7 cellular contexts compared by ENCODE assay signal in the genomic region with DNA sequence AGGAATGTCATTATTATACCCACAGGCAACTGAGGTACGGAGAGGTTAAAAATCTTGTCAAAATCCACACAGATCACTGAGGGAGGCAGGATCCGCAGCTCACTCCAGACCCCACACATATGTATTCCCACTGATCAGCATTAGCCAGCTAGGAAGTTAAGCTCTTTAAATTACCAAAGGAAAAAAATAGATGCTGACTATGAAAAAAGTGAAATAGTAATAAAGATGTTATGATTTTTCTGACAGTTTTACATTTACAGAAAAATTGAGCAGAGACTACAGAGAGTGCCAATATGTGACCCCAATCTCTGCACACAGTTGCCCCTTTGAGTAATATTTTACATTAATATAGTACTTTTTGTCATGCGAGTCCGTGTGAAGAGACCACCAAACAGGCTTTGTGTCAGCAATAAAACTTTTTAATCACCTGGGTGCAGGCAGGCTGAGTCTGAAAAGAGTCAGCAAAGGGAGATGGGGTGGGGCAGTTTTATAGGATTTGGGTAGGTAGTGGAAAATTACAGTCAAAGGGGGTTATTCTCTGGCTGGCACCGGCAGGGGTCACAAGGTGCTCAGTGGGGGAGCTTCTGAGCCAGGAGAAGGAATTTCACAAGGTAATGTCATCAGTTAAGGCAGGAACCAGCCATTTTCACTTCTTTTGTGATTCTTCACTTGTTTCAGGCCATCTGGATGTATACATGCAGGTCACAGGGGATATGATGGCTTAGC.
DNase-seq lines count a peak whose midpoint lies in the region; ATAC-seq, FAIRE-seq and TF ChIP-seq lines count a peak whose summit lies in the region.
"Not testable (repeated sequence)": the region's sequence is repeated elsewhere in the genome, so short reads cannot be mapped to it uniquely, and the experiment has no call there.

No MANE protein-coding gene starts in this region.

- H3K79me2 ChIP-seq in H9 (ENCODE audit: insufficient read depth, low read length); astrocyte (ENCODE audit: insufficient read depth, low read length); mesendoderm (ENCODE audit: control insufficient read depth, insufficient read depth, low read length): not testable (repeated sequence)

- H3K27ac Mint-ChIP-seq in H9: peak overlapping the region; percentile 90 to 97 (median 92)
- H3K27ac Mint-ChIP-seq in astrocyte (ENCODE audit: unreplicated experiment): peak overlapping the region; percentile 34
- peak overlapping the region; percentile 94 for H3K27ac Mint-ChIP-seq in endodermal cell

- not testable (repeated sequence) for H4K91ac ChIP-seq in H9 (ENCODE audit: insufficient read length, low read depth, low read length)

- H3K4ac ChIP-seq in H9 (ENCODE audit: low read depth, low read length): not testable (repeated sequence)
- H3K4ac ChIP-seq in mesendoderm (ENCODE audit: low read depth, low read length): peak overlapping the region; percentile 94

- H2BK12ac ChIP-seq in H9 (ENCODE audit: insufficient read length, low read depth, low read length): not testable (repeated sequence)

- not testable (repeated sequence) for H3K4me2 ChIP-seq in A549; H9 (ENCODE audit: insufficient read depth, insufficient read length, low read length); astrocyte (ENCODE audit: low read length); mesendoderm (ENCODE audit: low read length)

- H3K14ac ChIP-seq in H9 (ENCODE audit: insufficient read depth, low read length): not testable (repeated sequence)

- H4K8ac ChIP-seq in H9 (replicated peaks; ENCODE audit: insufficient read length, low read depth, low read length): not testable (repeated sequence)
- peak overlapping the region; percentile 86 for H4K8ac ChIP-seq in mesendoderm (ENCODE audit: low read depth, low read length)

- not testable (repeated sequence) for H3K23ac ChIP-seq in H9 (ENCODE audit: insufficient read length, low read depth, low read length); mesendoderm (ENCODE audit: low read length)

- H3K4me3 ChIP-seq in A549; HUES48 (ENCODE audit: low read depth, low read length); astrocyte (ENCODE audit: insufficient read depth, low read depth, low read length); endodermal cell (ENCODE audit: low read length); mesendoderm (ENCODE audit: low read length): not testable (repeated sequence)

- not testable (repeated sequence) for H3K9ac ChIP-seq in H9 (ENCODE audit: extremely low read depth, insufficient read length, low read length); HUES48 (ENCODE audit: low read depth, low read length); astrocyte (ENCODE audit: low read length); endodermal cell (ENCODE audit: extremely low read depth, low read length, poor library complexity, severe bottlenecking)
- H3K9ac ChIP-seq in mesendoderm (ENCODE audit: low read length): peak overlapping the region; percentile 53

- not testable (repeated sequence) for H3K79me1 ChIP-seq in H9 (ENCODE audit: insufficient read depth, low read depth, low read length, poor library complexity, severe bottlenecking); mesendoderm (ENCODE audit: low read length)

- not testable (repeated sequence) for H2BK15ac ChIP-seq in H9 (ENCODE audit: low read depth, low read length)
- peak overlapping the region; percentile 99 for H2BK15ac ChIP-seq in mesendoderm (replicated peaks; ENCODE audit: low read depth)

- not testable (repeated sequence) for H2AFZ ChIP-seq in H9 (ENCODE audit: low read length); astrocyte (ENCODE audit: low read depth, low read length)

- H3K27ac ChIP-seq in A549; H9 (ENCODE audit: insufficient read length, low read depth, low read length); astrocyte (ENCODE audit: low read depth, low read length); endodermal cell (ENCODE audit: low read depth, low read length): not testable (repeated sequence)
- H3K27ac ChIP-seq in HUES48 (ENCODE audit: low read depth, low read length) (peak overlapping the region; percentile 78), mesendoderm (ENCODE audit: low read depth, low read length) (peak overlapping the region; percentile 68)

- H3K27me3 ChIP-seq in H9 (ENCODE audit: insufficient read depth, low read length); HUES48 (ENCODE audit: control insufficient read depth, insufficient read depth, low read length); astrocyte (ENCODE audit: insufficient read depth, low read length); endodermal cell (ENCODE audit: control insufficient read depth, insufficient read depth, low read length, poor library complexity, severe bottlenecking); mesendoderm (ENCODE audit: insufficient read depth, low read length, poor library complexity): not testable (repeated sequence)

- H3K56ac ChIP-seq in H9 (ENCODE audit: insufficient read length, low read depth, low read length): not testable (repeated sequence)
- H3K56ac ChIP-seq in mesendoderm (ENCODE audit: low read length): peak overlapping the region; percentile 77

- not testable (repeated sequence) for H2BK20ac ChIP-seq in H9 (ENCODE audit: low read depth, low read length, poor library complexity, severe bottlenecking)

- not testable (repeated sequence) for H3T11ph ChIP-seq in H9 (ENCODE audit: low read length)

- H3K4me1 ChIP-seq in A549; H9 (ENCODE audit: insufficient read depth, low read length); HUES48 (ENCODE audit: control insufficient read depth, insufficient read depth, low read length); astrocyte (ENCODE audit: insufficient read depth, low read length); endodermal cell (ENCODE audit: control insufficient read depth, insufficient read depth, low read length); mesendoderm (ENCODE audit: control insufficient read depth, low read depth, low read length): not testable (repeated sequence)

- not testable (repeated sequence) for H2BK5ac ChIP-seq in H9 (ENCODE audit: insufficient read length, low read length)
- peak overlapping the region; percentile 78 for H2BK5ac ChIP-seq in mesendoderm (ENCODE audit: low read length)

- not testable (repeated sequence) for TF ChIP-seq CTCF in A549 (IDR thresholded peaks at IDR 0.05); H9 (conservative IDR thresholded peaks at IDR 0.05); astrocyte (IDR thresholded peaks at IDR 0.05; ENCODE audit: insufficient read depth, low read depth, low read length); endodermal cell (conservative IDR thresholded peaks at IDR 0.05)

- not testable (repeated sequence) for H3K23me2 ChIP-seq in H9 (ENCODE audit: insufficient read length, low read depth, low read length, poor library complexity, severe bottlenecking)

- not testable (repeated sequence) for ATAC-seq in A549

- not testable (repeated sequence) for TF ChIP-seq POLR2A in A549 (IDR thresholded peaks at IDR 0.05; ENCODE audit: low read length)

- not testable (repeated sequence) for H3K27me3 Mint-ChIP-seq in H9 (ENCODE audit: low read depth); astrocyte (ENCODE audit: low read depth, unreplicated experiment); endodermal cell (ENCODE audit: insufficient read depth)

- not testable (repeated sequence) for FAIRE-seq in A549 (lab: Jason Lieb, UNC); astrocyte (lab: Jason Lieb, UNC)

- not testable (repeated sequence) for H3K4me3 Mint-ChIP-seq in H9; astrocyte (ENCODE audit: unreplicated experiment); endodermal cell

- not testable (repeated sequence) for H3K9me3 ChIP-seq in A549; H9 (ENCODE audit: control insufficient read depth, low read depth, low read length); HUES48 (ENCODE audit: control insufficient read depth, insufficient read depth, low read length); astrocyte (ENCODE audit: insufficient read depth, low read depth, low read length); endodermal cell (ENCODE audit: control insufficient read depth, low read length)

- POLR2A ChIA-PET in A549 (lab: Yijun Ruan, JAX): not testable (repeated sequence)

- H4K5ac ChIP-seq in H9 (ENCODE audit: insufficient read length, low read depth, low read length); mesendoderm (ENCODE audit: low read length): not testable (repeated sequence)

- H2AK5ac ChIP-seq in H9 (ENCODE audit: insufficient read length, low read length); mesendoderm (ENCODE audit: low read length): not testable (repeated sequence)

- not testable (repeated sequence) for H3K18ac ChIP-seq in H9 (ENCODE audit: insufficient read length, low read depth, low read length)
- peak overlapping the region; percentile 95 for H3K18ac ChIP-seq in mesendoderm (ENCODE audit: low read length)

- CTCF ChIA-PET in A549 (lab: Yijun Ruan, JAX): not testable (repeated sequence)

- H3K4me1 Mint-ChIP-seq in H9 (peaks cover 21 to 22% of the 10 kb centered on the region in 2 experiments), endodermal cell (peaks cover 18% of the 10 kb centered on the region)
- not testable (repeated sequence) for H3K4me1 Mint-ChIP-seq in astrocyte (ENCODE audit: low read depth, unreplicated experiment)

- DNase-seq in A549 (ENCODE audit: low read depth in 1 of 2, low spot score in 1 of 2); astrocyte (ENCODE audit: low read depth): not testable (repeated sequence)
- DNase-seq in H9: peak; percentile 60
- peak; percentile 39 for DNase-seq in LoVo (ENCODE audit: low spot score)
- peak; percentile 82 for DNase-seq in endodermal cell
- DNase-seq in mesendoderm: peak; percentile 73

- WGBS in A549 (ENCODE audit: missing lambda C conversion rate): 78% methylated on average over 5 of the region's 5 CpGs
- WGBS in H9 (ENCODE audit: extremely low coverage, insufficient read length, low lambda C conversion rate): no CpG with 5 or more reads among the region's 5 CpGs
- 52 to 83% methylated on average over 1 to 5 of the region's 5 CpGs for WGBS in endodermal cell (ENCODE audit: insufficient coverage in 1 of 2, insufficient read length in 1 of 2), 2 experiments
- WGBS in mesendoderm (ENCODE audit: extremely low coverage, insufficient coverage, low lambda C conversion rate): no CpG with 5 or more reads among the region's 5 CpGs

- H3K9me3 Mint-ChIP-seq in H9: peaks cover 11 to 24% of the 10 kb centered on the region in 2 experiments; a peak in 4 of 5 replicates
- H3K9me3 Mint-ChIP-seq in astrocyte (ENCODE audit: unreplicated experiment): not testable (repeated sequence)
- H3K9me3 Mint-ChIP-seq in endodermal cell: peaks cover 44% of the 10 kb centered on the region

- not testable (repeated sequence) for TF ChIP-seq RAD21 in A549 (conservative IDR thresholded peaks at IDR 0.05 in 1 of 2, IDR thresholded peaks at IDR 0.05 in 1 of 2)

- not testable (repeated sequence) for H3K36me3 ChIP-seq in HUES48 (ENCODE audit: control insufficient read depth, insufficient read depth, low read length); astrocyte (ENCODE audit: insufficient read depth, low read length); endodermal cell (ENCODE audit: control insufficient read depth, insufficient read depth, low read length); mesendoderm (ENCODE audit: control insufficient read depth, insufficient read depth, low read length)

- not testable (repeated sequence) for H4K20me1 ChIP-seq in H9 (ENCODE audit: control insufficient read depth, insufficient read depth, insufficient read length); astrocyte (ENCODE audit: insufficient read depth, low read length)

- not testable (repeated sequence) for TF ChIP-seq EP300 in A549 (IDR thresholded peaks at IDR 0.05)

- not testable (repeated sequence) for H2BK120ac ChIP-seq in H9 (ENCODE audit: low read depth, low read length, poor library complexity, severe bottlenecking); mesendoderm (ENCODE audit: low read depth, low read length)

- peaks cover 14 to 31% (median 21%) of the 10 kb centered on the region in 3 experiments for H3K36me3 Mint-ChIP-seq in H9 (ENCODE audit: insufficient read depth in 1 of 3, low read depth in 3 of 3)
- H3K36me3 Mint-ChIP-seq in astrocyte (ENCODE audit: low read depth, unreplicated experiment): not testable (repeated sequence)
- H3K36me3 Mint-ChIP-seq in endodermal cell (ENCODE audit: low read depth): peaks cover 36% of the 10 kb centered on the region

Comparison
In these comparisons a context has a peak if more than half of its experiments do, and no peak if none do; other contexts are left out.
1. H3K27ac Mint-ChIP-seq: peak in every context shown above with its lines; median percentile 94 in endodermal cell; 92 in H9; 34 in astrocyte.